In the genomic region with DNA sequence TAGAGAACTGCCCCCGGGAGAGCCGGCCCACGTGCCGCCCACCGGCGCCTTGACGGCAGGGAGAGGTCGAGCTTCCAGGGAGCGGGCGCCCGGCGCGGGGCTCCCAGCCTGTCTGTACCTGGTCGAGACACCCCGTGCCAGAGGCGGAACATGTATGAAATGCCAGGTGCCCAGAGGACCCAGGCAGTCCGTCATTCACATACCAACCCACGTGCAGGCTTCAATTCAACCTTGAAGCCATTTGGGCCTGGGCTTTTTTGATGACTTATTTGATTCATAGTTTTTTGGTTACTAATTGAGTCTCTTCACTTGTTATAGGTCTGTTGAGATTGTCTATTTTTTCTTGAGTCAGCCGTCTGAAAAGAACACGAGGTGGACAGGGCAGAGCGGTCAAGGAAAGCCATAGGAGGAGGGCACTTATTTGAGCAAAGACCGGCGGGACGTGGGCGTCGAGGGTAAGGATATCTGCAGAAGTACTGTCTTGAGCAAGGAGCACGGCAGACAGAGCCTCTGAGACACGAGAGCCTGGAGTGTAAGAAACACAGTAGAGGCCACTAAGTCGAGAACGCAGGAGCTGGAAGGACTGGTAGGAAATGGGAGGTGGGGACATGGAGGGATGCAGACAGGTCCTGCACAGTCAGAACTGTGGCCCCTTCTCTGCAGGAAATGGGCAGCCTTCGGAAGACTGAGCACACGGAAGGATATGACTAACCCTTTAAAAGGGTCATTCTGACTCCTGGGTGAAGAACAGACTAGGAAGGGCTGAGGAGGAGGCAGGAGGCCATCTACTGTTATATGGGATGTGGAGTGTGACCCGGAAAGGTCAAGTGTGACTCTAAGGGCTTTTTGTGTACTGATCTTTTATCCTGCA, we compare ENCODE assay signal across 8 cellular contexts. TPM values are rescaled to one million over a fixed set of nuclear protein-coding genes. Genes with fewer than 3 reads are reported as not detected.
A peak's percentile ranks its signal among the peaks of the same experiment; 100 is the strongest.
DNase-seq lines count a peak whose midpoint lies in the region; ATAC-seq and TF ChIP-seq lines count a peak whose summit lies in the region.

No MANE protein-coding gene starts in this region.

- H3K9ac ChIP-seq in muscle layer of colon (ENCODE audit: low read length), result no peak overlapping the region

- no peak for DNase-seq in MG63
- DNase-seq in coronary artery (ENCODE audit: low spot score), result no peak
- DNase-seq in hypothalamus (lab: John Stamatoyannopoulos, UW), result no peak
- DNase-seq in NCI-H1417 treated with DMSO at 0.1 percent for 48 hours (lab: John Stamatoyannopoulos, UW), result no peak
- no peak for DNase-seq in NCI-H2107 treated with DMSO at 0.1 percent for 48 hours (lab: John Stamatoyannopoulos, UW; ENCODE audit: unreplicated experiment)
- DNase-seq in NCI-H1092 treated with DMSO at 0.1 percent for 48 hours (lab: John Stamatoyannopoulos, UW), result no peak

- H3K4me3 ChIP-seq in MG63, result peak overlapping the region; percentile 70
- peak overlapping the region; percentile 89 for H3K4me3 ChIP-seq in coronary artery
- peak overlapping the region; percentile 67 to 68 for H3K4me3 ChIP-seq in muscle layer of colon (ENCODE audit: low read depth in 1 of 2, low read length in 2 of 2)

- ATAC-seq in GM18867 (IDR thresholded peaks at IDR 0.05; ENCODE audit: unreplicated experiment), result peak; percentile 0

- H3K27ac ChIP-seq in coronary artery (peak overlapping the region in 1 of 2 donors; percentile 68), muscle layer of colon (ENCODE audit: low read depth, low read length) (no peak overlapping the region)

- H3K9me3 ChIP-seq in MG63 (peaks cover 16% of the 10 kb centered on the region), muscle layer of colon (ENCODE audit: low read length) (no peaks in the 10 kb centered on the region)

- TF ChIP-seq CTCF in coronary artery (IDR thresholded peaks at IDR 0.05), result no peak

- H3K36me3 ChIP-seq in MG63 (peaks cover 52% of the 10 kb centered on the region), muscle layer of colon (ENCODE audit: insufficient read depth, low read length) (peaks cover 21% of the 10 kb centered on the region)

- H3K27me3 ChIP-seq in MG63 (no peaks in the 10 kb centered on the region), muscle layer of colon (ENCODE audit: control insufficient read depth in 1 of 2, insufficient read depth in 2 of 2, low read length in 2 of 2) (no peaks in the 10 kb centered on the region)

- H3K4me1 ChIP-seq in muscle layer of colon (ENCODE audit: insufficient read depth, low read length), result peaks cover 28% of the 10 kb centered on the region

RNA-seq across cellular contexts. Expression of a gene that starts 1.2 kb away (rescaled TPM):
- 11.1 and 14.5 TPM in 2 replicates for total RNA-seq in MG63 (2014; rRNA removed; shearing (Covaris generic); ENCODE audit: low replicate concordance)

RNA-seq across cellular contexts. Expression of a gene that starts 52.6 kb away (rescaled TPM):
- 49.9 and 81.3 TPM in 2 replicates for total RNA-seq in MG63 (2014; rRNA removed; shearing (Covaris generic); ENCODE audit: low replicate concordance)
